ENCODE assay signal across 12 cellular contexts in the genomic region with DNA sequence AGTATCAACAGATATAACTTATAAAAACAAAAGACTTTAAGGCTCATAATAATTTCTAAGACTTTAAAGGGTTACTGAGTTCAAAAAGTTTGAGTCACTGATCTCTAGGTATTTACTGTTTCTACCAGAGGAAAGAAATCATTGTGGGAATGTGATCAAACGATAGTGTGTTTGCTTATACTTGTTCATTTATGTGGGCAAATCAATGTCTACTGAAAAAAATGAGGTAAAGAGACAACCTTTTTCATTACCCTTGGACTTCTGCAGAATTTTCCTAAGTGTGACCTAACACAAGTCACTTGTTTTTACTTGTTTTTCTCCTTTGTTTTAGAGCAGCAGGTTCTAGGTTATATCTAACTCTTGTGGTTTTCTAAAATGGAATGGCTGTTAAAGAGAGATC.
DNase-seq lines count a peak whose midpoint lies in the region; FAIRE-seq and TF ChIP-seq lines count a peak whose summit lies in the region.
"Had no signal": no experiment of that assay in that cellular context is flagged by ENCODE, and none has a peak within 500 bp of the region (broad histone marks: within the 10 kb centered on the region; RNA-seq: fewer than 3 reads in every experiment).

No MANE protein-coding gene starts in this region.

- intact Hi-C loops in uterus (cut with DNase I; ENCODE audit: low total_unique reads): no loop called here
- intact Hi-C loops in ovary (cut with DNase I): loop anchor here in 1 of 4 donors (5.0 kb wide), 1 partner anchor 174 kb away; no protein-coding TSS in a partner anchor

- H2AFZ ChIP-seq in keratinocyte (ENCODE audit: control insufficient read depth, low read length): peak overlapping the region; percentile 70
- H2AFZ ChIP-seq: parathyroid adenoma had no signal

- H3K36me3 ChIP-seq in adipocyte (ENCODE audit: control insufficient read depth, insufficient read depth, low read length, severe bottlenecking) (no peaks in the 10 kb centered on the region), keratinocyte (ENCODE audit: control insufficient read depth in 2 of 2, extremely low read depth in 1 of 2, insufficient read depth in 2 of 2, low read length in 2 of 2) (no peaks in the 10 kb centered on the region), uterus (no peaks in the 10 kb centered on the region), ovary (no peaks in the 10 kb centered on the region)

- no peaks in the 10 kb centered on the region for H3K9me3 ChIP-seq in adipocyte (ENCODE audit: control insufficient read depth, low read length)
- H3K9me3 ChIP-seq in keratinocyte (ENCODE audit: control insufficient read depth, low read depth, low read length): no peaks in the 10 kb centered on the region
- no peaks in the 10 kb centered on the region for H3K9me3 ChIP-seq in uterus
- no peaks in the 10 kb centered on the region for H3K9me3 ChIP-seq in ovary

- no peak for FAIRE-seq in keratinocyte (lab: Jason Lieb, UNC)

- TF ChIP-seq POLR2A in uterus (IDR thresholded peaks at IDR 0.05): no peak
- TF ChIP-seq POLR2A in ovary (IDR thresholded peaks at IDR 0.05): no peak

- DNase-seq in A172 (ENCODE audit: low spot score): peak; percentile 21
- peak; percentile 50 for DNase-seq in ELR (ENCODE audit: low read depth)
- DNase-seq in adipocyte (ENCODE audit: low read depth): no peak
- DNase-seq in keratinocyte (ENCODE audit: low read depth, low spot score): no peak
- DNase-seq in NCI-H748 (lab: John Stamatoyannopoulos, UW; ENCODE audit: unreplicated experiment): no peak
- DNase-seq in uterus: no peak
- DNase-seq in ovary: no peak
- no peak for DNase-seq in GM20000 (ENCODE audit: low spot score)
- DNase-seq: activated naive CD4-positive, alpha-beta T cell treated with anti-CD3 and anti-CD28 coated beads for 36 hours; NCI-H1694; NK-92 treated with Interleukin-12 subunit alpha and Interleukin-12 subunit beta, amount 100 ng/mL, for 24 hours had no signal

- peak overlapping the region; percentile 62 for H3K4me3 ChIP-seq in adipocyte (ENCODE audit: low read length)
- H3K4me3 ChIP-seq in keratinocyte (ENCODE audit: control insufficient read depth in 2 of 3, extremely low read depth in 1 of 3, insufficient read depth in 2 of 3, low read depth in 1 of 3, low read length in 3 of 3): peak overlapping the region in 2 of 3 experiments; percentile 47 to 50
- H3K4me3 ChIP-seq in uterus: no peak overlapping the region
- H3K4me3 ChIP-seq in ovary: no peak overlapping the region

- H3K27me3 ChIP-seq in adipocyte (replicated peaks; ENCODE audit: control insufficient read depth, insufficient read depth, low read length): no peaks in the 10 kb centered on the region
- no peaks in the 10 kb centered on the region for H3K27me3 ChIP-seq in keratinocyte (ENCODE audit: control insufficient read depth, extremely low read depth, insufficient read depth, low read length)
- no peaks in the 10 kb centered on the region for H3K27me3 ChIP-seq in uterus
- H3K27me3 ChIP-seq in ovary: no peaks in the 10 kb centered on the region

- no peaks in the 10 kb centered on the region for H3K9me1 ChIP-seq in keratinocyte (ENCODE audit: control insufficient read depth, extremely low read depth, insufficient read depth, low read length)

- TF ChIP-seq EP300 in ovary (IDR thresholded peaks at IDR 0.05): no peak

- no peak for TF ChIP-seq CTCF in keratinocyte (optimal IDR thresholded peaks at IDR 0.05 in 1 of 3, IDR thresholded peaks at IDR 0.05 in 1 of 3, conservative IDR thresholded peaks at IDR 0.05 in 1 of 3; ENCODE audit: extremely low read depth in 1 of 3, insufficient read depth in 2 of 3, low read length in 3 of 3)
- TF ChIP-seq CTCF in uterus (IDR thresholded peaks at IDR 0.05): no peak
- no peak for TF ChIP-seq CTCF in ovary (IDR thresholded peaks at IDR 0.05)
- TF ChIP-seq CTCF in GM20000 (IDR thresholded peaks at IDR 0.05; ENCODE audit: extremely low read depth, missing control alignments): no peak

- peak overlapping the region; percentile 91 for H3K27ac ChIP-seq in keratinocyte (ENCODE audit: control insufficient read depth, insufficient read depth, low read length)
- no peak overlapping the region for H3K27ac ChIP-seq in uterus
- no peak overlapping the region for H3K27ac ChIP-seq in ovary
- H3K27ac ChIP-seq: parathyroid adenoma had no signal

- dilution Hi-C loops in keratinocyte (cut with MboI; ENCODE audit: extremely low pct_ligation_motif_present, low sequenced_read_pairs): no loop called here

- H3K4me2 ChIP-seq in keratinocyte (ENCODE audit: control insufficient read depth, extremely low read depth, insufficient read depth, low read depth, low read length): peak overlapping the region; percentile 82

- H4K20me1 ChIP-seq in keratinocyte (ENCODE audit: control insufficient read depth, extremely low read depth, insufficient read depth, low read length): no peaks in the 10 kb centered on the region

- H3K9ac ChIP-seq in adipocyte (ENCODE audit: low read length) (peak overlapping the region; percentile 24), keratinocyte (ENCODE audit: control insufficient read depth, extremely low read depth, insufficient read depth, low read length) (peak overlapping the region; percentile 74)
- H3K9ac ChIP-seq: parathyroid adenoma had no signal

- no peaks in the 10 kb centered on the region for H3K79me2 ChIP-seq in keratinocyte (ENCODE audit: control insufficient read depth, insufficient read depth, low read length)
- H3K79me2 ChIP-seq: parathyroid adenoma had no signal

- 24 to 39% (median 25%) methylated on average over 1 of the region's 1 CpG for WGBS in ovary, 3 donors

- H3K4me1 ChIP-seq in adipocyte (ENCODE audit: control insufficient read depth, insufficient read depth, low read length): peaks cover 16% of the 10 kb centered on the region
- H3K4me1 ChIP-seq in keratinocyte (ENCODE audit: control insufficient read depth, extremely low read depth, insufficient read depth, low read length): peaks cover 47% of the 10 kb centered on the region
- H3K4me1 ChIP-seq in uterus: no peaks in the 10 kb centered on the region
- no peaks in the 10 kb centered on the region for H3K4me1 ChIP-seq in ovary (ENCODE audit: insufficient read depth)
- H3K4me1 ChIP-seq: parathyroid adenoma had no signal

Comparison
In these comparisons a context has a peak if more than half of its experiments do, and no peak if none do; other contexts are left out.
1. DNase-seq: peak in A172 (single experiment) and ELR (single experiment); none in adipocyte (single experiment), keratinocyte (single experiment), NCI-H748 (single experiment), uterus (0 of 2), ovary (0 of 5) and GM20000 (single experiment).
2. H3K4me3 ChIP-seq: peak in adipocyte (single experiment) and keratinocyte (2 of 3); none in uterus (0 of 2) and ovary (single experiment).